Comparison of ENCODE assay signal across 3 cellular contexts in the genomic region with DNA sequence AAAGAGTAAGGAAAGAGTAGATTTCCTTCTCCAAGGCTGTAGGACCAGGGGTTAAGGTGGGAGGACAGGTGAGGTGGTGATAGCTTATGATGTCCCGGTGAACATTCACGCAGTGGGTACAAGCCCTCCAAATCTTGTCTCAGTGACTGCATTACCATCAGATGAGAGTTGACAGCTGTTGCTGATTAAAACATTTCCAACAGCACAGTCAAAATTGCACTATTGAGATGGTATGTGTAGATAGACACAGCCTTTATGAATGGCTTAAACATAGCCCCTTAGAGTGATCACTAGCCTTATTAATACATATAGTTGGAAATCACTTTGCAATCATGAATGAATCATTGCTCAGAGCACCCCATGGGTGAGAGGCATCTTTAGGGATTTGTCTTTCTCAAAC. TPM values are rescaled to one million over a fixed set of nuclear protein-coding genes. Genes with fewer than 3 reads are reported as not detected.
"Had no signal": no experiment of that assay in that cellular context is flagged by ENCODE, and none has a peak within 500 bp of the region (broad histone marks: within the 10 kb centered on the region; RNA-seq: fewer than 3 reads in every experiment).

No MANE protein-coding gene starts in this region.

- DNase-seq: GDM1, GF-D8 had no signal

- H3K4me3 ChIP-seq: GM12878 had no signal

- ATAC-seq: GM12878 had no signal

RNA-seq across cellular contexts. Expression of a gene that starts 7.3 kb away (rescaled TPM):
- total RNA-seq: GM12878 had no signal
